1 cellular context compared by ENCODE assay signal in genomic region chr17:47692895-47693666, GRCh38.
TF ChIP-seq lines count a peak whose summit lies in the region.

No MANE protein-coding gene starts in this region.

TF ChIP-seq in HepG2, 621 proteins besides CTCF, POLR2A, EP300 and RAD21 (continued from another document):
- TF ChIP-seq PITX1 (CRISPR knock-in tag; IDR thresholded peaks at IDR 0.05) (peak; percentile 19; the same call in 1 of the 2 replicates), ETV5 (CRISPR knock-in tag; IDR thresholded peaks at IDR 0.05; ENCODE audit: borderline replicate concordance) (peak; percentile 36; the same call in 1 of the 2 replicates), ZBTB7B (CRISPR knock-in tag; IDR thresholded peaks at IDR 0.05) (0 out of 2 replicates have a peak, but pooled peaks have one; percentile 5), ZNF263 (CRISPR knock-in tag; IDR thresholded peaks at IDR 0.05) (peak; percentile 91), MTA3 (CRISPR knock-in tag; IDR thresholded peaks at IDR 0.05) (no peak), NKX3-1 (CRISPR knock-in tag; IDR thresholded peaks at IDR 0.05) (0 out of 2 replicates have a peak, but pooled peaks have one; percentile 40), ZMYM3 (CRISPR knock-in tag; IDR thresholded peaks at IDR 0.05) (peak; percentile 49; the same call in 1 of the 2 replicates), ZNF136 (CRISPR knock-in tag; IDR thresholded peaks at IDR 0.05; ENCODE audit: low read depth) (0 out of 2 replicates have a peak, but pooled peaks have one; percentile 34), MATR3 (CRISPR knock-in tag; IDR thresholded peaks at IDR 0.05) (no peak), NRL (CRISPR knock-in tag; IDR thresholded peaks at IDR 0.05; ENCODE audit: borderline replicate concordance) (no peak), ELF3 (CRISPR knock-in tag; IDR thresholded peaks at IDR 0.05) (peak; percentile 2; the same call in 1 of the 2 replicates)
